15 cellular contexts compared by ENCODE assay signal in the genomic region with DNA sequence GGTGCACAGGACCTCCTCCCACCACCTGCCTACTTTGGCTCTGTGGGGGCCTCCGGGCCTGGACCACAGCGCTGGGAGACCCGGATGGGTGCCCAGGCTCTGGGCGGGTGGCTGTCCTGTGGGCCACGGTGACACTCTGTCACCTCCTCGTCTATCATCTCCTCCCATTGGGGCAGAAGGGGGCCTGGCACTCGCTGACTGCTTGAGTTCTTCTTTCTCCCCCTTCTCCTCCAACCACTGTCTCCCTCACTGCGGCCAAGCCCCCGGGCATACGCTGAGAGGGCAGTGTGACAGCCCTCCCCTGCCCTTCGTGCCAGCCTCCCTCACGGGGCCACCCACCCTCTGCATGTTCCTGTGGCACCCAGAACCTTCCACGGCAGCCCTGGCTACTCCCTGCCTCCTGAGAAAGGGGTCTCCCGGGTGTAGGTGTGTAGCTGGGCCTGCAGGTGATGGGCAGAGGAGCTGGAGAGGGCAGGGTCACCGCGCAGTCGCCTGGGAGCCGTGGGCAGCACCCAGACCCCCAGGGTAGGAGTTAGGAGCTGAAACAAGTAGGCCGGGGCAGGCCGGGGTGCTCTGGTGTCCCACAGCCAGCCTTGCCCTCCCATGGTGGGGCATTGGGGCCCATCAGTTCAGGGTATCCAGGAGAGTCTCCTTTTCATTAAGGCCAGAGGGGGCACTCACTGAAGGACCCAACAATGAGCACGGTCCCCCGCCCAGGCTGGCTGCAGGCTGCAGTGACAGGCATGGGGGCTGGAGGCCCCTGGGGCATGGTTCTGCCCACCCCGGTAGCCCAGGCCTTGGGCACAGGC.
"Had no signal": no experiment of that assay in that cellular context is flagged by ENCODE, and none has a peak within 500 bp of the region (broad histone marks: within the 10 kb centered on the region; RNA-seq: fewer than 3 reads in every experiment).

No MANE protein-coding gene starts in this region.

- H3K4me3 ChIP-seq: cardiac muscle cell, heart left ventricle, skin epidermis, transverse colon had no signal

- FAIRE-seq: colon, endothelial cell of umbilical vein, islet of Langerhans had no signal

- H3K27ac ChIP-seq: cardiac muscle cell, heart left ventricle, parathyroid adenoma, skin epidermis, transverse colon had no signal

- H3K36me3 ChIP-seq: cardiac muscle cell, heart left ventricle, transverse colon had no signal

- H3K9me3 ChIP-seq: heart left ventricle, transverse colon had no signal

- DNase-seq: activated CD4-positive, alpha-beta T cell treated with anti-CD3 and anti-CD28 coated beads, Interleukin-2, amount 50 U/mL, for 48 hours; activated CD4-positive, CD25-positive, alpha-beta regulatory T cell treated with anti-CD3 and anti-CD28 coated beads, Interleukin-2, amount 50 U/mL, for 72 hours; activated naive CD4-positive, alpha-beta T cell; effector CD4-positive, alpha-beta T cell; foreskin melanocyte; substantia nigra; T-helper 9 cell; transverse colon had no signal

- H3K4me1 ChIP-seq: parathyroid adenoma, transverse colon had no signal
